Comparison of ENCODE assay signal across 10 cellular contexts in the genomic region with DNA sequence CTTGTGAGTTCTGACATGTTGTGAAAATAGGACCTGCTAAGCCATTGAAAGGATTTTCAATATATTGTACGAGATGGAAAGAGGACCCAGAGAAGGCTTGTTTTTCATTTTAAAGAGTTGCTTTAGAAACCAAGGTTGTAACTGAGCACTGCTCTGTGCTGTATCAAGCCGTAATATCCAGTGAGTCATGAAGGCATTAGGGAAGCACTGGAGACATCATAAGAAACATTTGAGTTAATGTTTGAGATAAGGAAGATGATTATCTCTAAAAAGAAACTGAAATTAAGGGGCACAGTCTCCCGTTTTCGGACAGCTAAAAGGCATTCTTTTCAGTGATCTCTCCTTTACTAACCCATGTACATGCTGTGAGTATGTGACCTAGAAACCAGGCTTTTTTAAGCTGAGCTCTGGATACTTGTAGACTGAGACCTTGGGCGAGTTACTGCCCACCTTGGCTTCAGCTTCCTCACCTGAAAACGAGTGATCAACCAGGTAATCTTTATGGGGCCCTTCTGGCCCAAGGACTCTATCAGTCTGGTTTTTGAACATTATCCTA.
DNase-seq lines count a peak whose midpoint lies in the region; ATAC-seq, FAIRE-seq and TF ChIP-seq lines count a peak whose summit lies in the region.
"Had no signal": no experiment of that assay in that cellular context is flagged by ENCODE, and none has a peak within 500 bp of the region (broad histone marks: within the 10 kb centered on the region; RNA-seq: fewer than 3 reads in every experiment).

No MANE protein-coding gene starts in this region.

- H3K27ac ChIP-seq in A549 (peak overlapping the region; percentile 47 to 81; a peak in 5 of 6 replicates), GM12878 (ENCODE audit: control insufficient read depth, insufficient read depth) (no peak overlapping the region), dorsolateral prefrontal cortex (peak overlapping the region in 19 of 59 donors; percentile 10 to 80 (median 39)), A673 (ENCODE audit: low read depth, low read length, poor library complexity, severe bottlenecking) (no peak overlapping the region)
- H3K27ac ChIP-seq: colonic mucosa had no signal

- POLR2A ChIA-PET in A549 (lab: Yijun Ruan, JAX), result no interaction called here
- POLR2A ChIA-PET in GM12878 (lab: Charles Lee), result no interaction called here
- POLR2A ChIA-PET in A673 (lab: Charles Lee; ENCODE audit: low non-redundant PET), result no interaction called here

- no peaks in the 10 kb centered on the region for H3K36me3 ChIP-seq in Loucy (ENCODE audit: insufficient read depth, low read length)
- no peaks in the 10 kb centered on the region for H3K36me3 ChIP-seq in GM12878 (ENCODE audit: control insufficient read depth in 2 of 2, insufficient read depth in 2 of 2, low read length in 1 of 2)
- no peaks in the 10 kb centered on the region for H3K36me3 ChIP-seq in A673 (ENCODE audit: insufficient read depth, low read length, poor library complexity, severe bottlenecking)
- H3K36me3 ChIP-seq: colonic mucosa had no signal

- intact Hi-C loops in GM12878 (cut with micrococcal nuclease; ENCODE audit: unreplicated experiment) (no loop called here), dorsolateral prefrontal cortex (cut with DNase I) (no loop called here), A673 (cut with micrococcal nuclease; ENCODE audit: unreplicated experiment) (no loop called here)

- WGBS in A549 (ENCODE audit: missing lambda C conversion rate), result 46% methylated on average over 6 of the region's 6 CpGs
- 24% methylated on average over 6 of the region's 6 CpGs for WGBS in GM12878 (ENCODE audit: insufficient coverage, insufficient replicate concordance, low lambda C conversion rate, missing lambda C conversion rate)

- no peaks in the 10 kb centered on the region for H3K79me2 ChIP-seq in Loucy (ENCODE audit: insufficient read depth, low read length)
- H3K79me2 ChIP-seq in GM12878 (ENCODE audit: control insufficient read depth, insufficient read depth, low read length), result no peaks in the 10 kb centered on the region

- H4K20me1 ChIP-seq in Loucy (ENCODE audit: insufficient read depth, low read length, poor library complexity, severe bottlenecking) (no peaks in the 10 kb centered on the region), GM12878 (ENCODE audit: control insufficient read depth, insufficient read depth) (no peaks in the 10 kb centered on the region)

- ATAC-seq in A549, result peak; percentile 46 to 79; a peak in 4 of 6 replicates
- no peak for ATAC-seq in GM12878
- no peak for ATAC-seq in HG03159 (IDR thresholded peaks at IDR 0.05; ENCODE audit: unreplicated experiment)
- no peak for ATAC-seq in GM19467 (IDR thresholded peaks at IDR 0.05; ENCODE audit: unreplicated experiment)
- ATAC-seq: CD8-positive, alpha-beta T cell had no signal

- peaks cover 44% of the 10 kb centered on the region for H3K4me1 ChIP-seq in A549
- peaks cover 71% of the 10 kb centered on the region for H3K4me1 ChIP-seq in Loucy (ENCODE audit: insufficient read depth, low read length, poor library complexity, severe bottlenecking)
- no peaks in the 10 kb centered on the region for H3K4me1 ChIP-seq in GM12878 (ENCODE audit: control insufficient read depth, insufficient read depth, low read length)
- H3K4me1 ChIP-seq in A673 (ENCODE audit: insufficient read depth, low read length, poor library complexity, severe bottlenecking), result no peaks in the 10 kb centered on the region
- H3K4me1 ChIP-seq: colonic mucosa had no signal

- H3K27me3 ChIP-seq in Loucy (ENCODE audit: insufficient read depth, low read length, poor library complexity, severe bottlenecking) (no peaks in the 10 kb centered on the region), GM12878 (replicated peaks in 1 of 2; ENCODE audit: control insufficient read depth in 2 of 2, insufficient read depth in 2 of 2, low read length in 1 of 2) (no peaks in the 10 kb centered on the region; a peak in 1 of 4 replicates), dorsolateral prefrontal cortex (no peaks in the 10 kb centered on the region), A673 (replicated peaks; ENCODE audit: insufficient read depth, low read depth, low read length, poor library complexity) (no peaks in the 10 kb centered on the region)
- H3K27me3 ChIP-seq: colonic mucosa had no signal

- in situ Hi-C loops in GM12878 (cut with MboI), result no loop called here

- CTCF ChIA-PET in A549 (lab: Yijun Ruan, JAX) (interaction anchor here (0.6 to 2.1 kb wide), 4 partner anchors 9 to 1019 kb away, joined by 3 to 7 read pairs (median 3); no protein-coding TSS in a partner anchor), GM12878 (lab: Yijun Ruan, JAX) (no interaction called here), A673 (lab: Charles Lee) (no interaction called here)

- FAIRE-seq in A549 (lab: Jason Lieb, UNC) (no peak), GM12878 (lab: Jason Lieb, UNC) (no peak)

- H3K4me3 ChIP-seq in A549 (no peak overlapping the region), Loucy (ENCODE audit: low read length, poor library complexity, severe bottlenecking) (no peak overlapping the region), GM12878 (no peak overlapping the region), dorsolateral prefrontal cortex (no peak overlapping the region), A673 (ENCODE audit: low read depth, low read length, poor library complexity, severe bottlenecking) (no peak overlapping the region)
- H3K4me3 ChIP-seq: colonic mucosa had no signal

- DNase-seq in A549 (ENCODE audit: low read depth in 1 of 2, low spot score in 1 of 2), result peak in 1 of 2 experiments; percentile 35
- no peak for DNase-seq in GM12878 (ENCODE audit: low read depth, low spot score)
- DNase-seq in mesothelial cell of epicardium (ENCODE audit: low spot score in 2 of 2, unreplicated experiment in 2 of 2), result no peak
- no peak for DNase-seq in dorsolateral prefrontal cortex
- no peak for DNase-seq in A673 (ENCODE audit: low spot score)
- DNase-seq: CD8-positive, alpha-beta T cell; colonic mucosa had no signal

- SMC1A ChIA-PET in GM12878 (lab: Charles Lee; ENCODE audit: uncharacterized antibody, unreplicated experiment), result interaction anchor here (1.0 to 1.5 kb wide), 2 partner anchors 13 to 179 kb away, joined by 4 to 6 read pairs; no protein-coding TSS in a partner anchor

- no peak overlapping the region for H3K4me3 Mint-ChIP-seq in mesothelial cell of epicardium
- H3K4me3 Mint-ChIP-seq: CD8-positive, alpha-beta T cell had no signal

- peaks cover 10% of the 10 kb centered on the region; the same call in 1 of the 2 replicates for H3F3A ChIP-seq in Loucy (ENCODE audit: low read depth)

- no TSS peak for BruUV-seq in GM12878 (replicated peaks; lab: Mats Ljungman, UMichigan)
- no TSS peak for BruUV-seq in A673 (replicated peaks; lab: Mats Ljungman, UMichigan)

- no peaks in the 10 kb centered on the region for H3K27me3 Mint-ChIP-seq in mesothelial cell of epicardium (ENCODE audit: low read depth)

- H3K36me3 Mint-ChIP-seq in mesothelial cell of epicardium, result no peaks in the 10 kb centered on the region
- H3K36me3 Mint-ChIP-seq: CD8-positive, alpha-beta T cell had no signal

- H3K4me2 ChIP-seq in A549 (peak overlapping the region; percentile 41), Loucy (ENCODE audit: low read depth, low read length, poor library complexity, severe bottlenecking) (peak overlapping the region; percentile 17), GM12878 (ENCODE audit: control insufficient read depth, insufficient read depth) (no peak overlapping the region)

- H3K9ac ChIP-seq in Loucy (ENCODE audit: low read depth, low read length, poor library complexity, severe bottlenecking), result peak overlapping the region; percentile 14
- no peak overlapping the region for H3K9ac ChIP-seq in GM12878 (ENCODE audit: control insufficient read depth, insufficient read depth, low read length)

- no peaks in the 10 kb centered on the region for H3K9me3 Mint-ChIP-seq in mesothelial cell of epicardium
- H3K9me3 Mint-ChIP-seq: CD8-positive, alpha-beta T cell had no signal

- TF ChIP-seq EP300 in A549 (IDR thresholded peaks at IDR 0.05), result no peak
- TF ChIP-seq EP300 in GM12878 (IDR thresholded peaks at IDR 0.05; ENCODE audit: borderline replicate concordance in 1 of 2, control insufficient read depth in 1 of 2, low read depth in 2 of 2, low read length in 2 of 2), result no peak

- peak overlapping the region; percentile 92 for H3K27ac Mint-ChIP-seq in mesothelial cell of epicardium
- H3K27ac Mint-ChIP-seq: CD8-positive, alpha-beta T cell had no signal

- RAD21 ChIA-PET in GM12878 (lab: Charles Lee; ENCODE audit: unreplicated experiment), result no interaction called here

- H3K9me3 ChIP-seq in A549 (no peaks in the 10 kb centered on the region), Loucy (ENCODE audit: insufficient read depth, low read depth, low read length) (no peaks in the 10 kb centered on the region), GM12878 (replicated peaks; ENCODE audit: control insufficient read depth, insufficient read depth, low read length) (no peaks in the 10 kb centered on the region), A673 (ENCODE audit: low read depth, low read length, poor library complexity, severe bottlenecking) (no peaks in the 10 kb centered on the region)
- H3K9me3 ChIP-seq: colonic mucosa had no signal

- H2AFZ ChIP-seq in Loucy (ENCODE audit: low read length) (peak overlapping the region; percentile 44; the same call in 1 of the 2 replicates), GM12878 (ENCODE audit: control insufficient read depth, low read depth, low read length) (no peak overlapping the region)

- TF ChIP-seq RAD21 in A549 (conservative IDR thresholded peaks at IDR 0.05 in 1 of 2, IDR thresholded peaks at IDR 0.05 in 1 of 2), result no peak
- no peak for TF ChIP-seq RAD21 in GM12878 (IDR thresholded peaks at IDR 0.05; ENCODE audit: insufficient read depth, low read depth, low read length)

- no peak for TF ChIP-seq POLR2A in A549 (IDR thresholded peaks at IDR 0.05; ENCODE audit: low read length)
- TF ChIP-seq POLR2A in GM12878 (IDR thresholded peaks at IDR 0.05; ENCODE audit: low read depth, low read length), result no peak

- TF ChIP-seq CTCF in A549 (IDR thresholded peaks at IDR 0.05) (no peak), Loucy (conservative IDR thresholded peaks at IDR 0.05; ENCODE audit: low read length) (no peak), GM12878 (IDR thresholded peaks at IDR 0.05 in 2 of 3, conservative IDR thresholded peaks at IDR 0.05 in 1 of 3; ENCODE audit: control insufficient read depth in 2 of 3, extremely low read depth in 1 of 3, insufficient read depth in 1 of 3, low read depth in 3 of 3, low read length in 3 of 3) (no peak), mesothelial cell of epicardium (IDR thresholded peaks at IDR 0.05; ENCODE audit: unreplicated experiment) (no peak), dorsolateral prefrontal cortex (IDR thresholded peaks at IDR 0.05 in 54 of 56, conservative IDR thresholded peaks at IDR 0.05 in 2 of 56; ENCODE audit: low read depth in 1 of 56, partially characterized antibody in 56 of 56) (no peak), A673 (conservative IDR thresholded peaks at IDR 0.05; ENCODE audit: low read depth, low read length) (no peak)

- H3K9me2 ChIP-seq in Loucy (replicated peaks; ENCODE audit: low read depth, low read length), result no peaks in the 10 kb centered on the region

- H3K4me1 Mint-ChIP-seq in mesothelial cell of epicardium, result peaks cover 65% of the 10 kb centered on the region

TF ChIP-seq in A549, 52 proteins besides CTCF, POLR2A, EP300 and RAD21 (continues in another document):
- no peak for TF ChIP-seq CBX8 (IDR thresholded peaks at IDR 0.05)

TF ChIP-seq in GM12878, 131 proteins besides CTCF, POLR2A, EP300 and RAD21 (continues in another document):
- peak; percentile 42; the same call in 1 of the 2 replicates for TF ChIP-seq NFXL1 (IDR thresholded peaks at IDR 0.05; ENCODE audit: borderline replicate concordance)

Comparison
In these comparisons a context has a peak if more than half of its experiments do, and no peak if none do; other contexts are left out.
1. ATAC-seq: peak in A549 (2 of 2); none in GM12878 (single experiment), HG03159 (single experiment) and GM19467 (single experiment).
2. H3K27ac ChIP-seq: peak in A549 (2 of 2); none in GM12878 (single experiment) and A673 (single experiment).